ENCODE assay signal across 1 cellular context in the genomic region with DNA sequence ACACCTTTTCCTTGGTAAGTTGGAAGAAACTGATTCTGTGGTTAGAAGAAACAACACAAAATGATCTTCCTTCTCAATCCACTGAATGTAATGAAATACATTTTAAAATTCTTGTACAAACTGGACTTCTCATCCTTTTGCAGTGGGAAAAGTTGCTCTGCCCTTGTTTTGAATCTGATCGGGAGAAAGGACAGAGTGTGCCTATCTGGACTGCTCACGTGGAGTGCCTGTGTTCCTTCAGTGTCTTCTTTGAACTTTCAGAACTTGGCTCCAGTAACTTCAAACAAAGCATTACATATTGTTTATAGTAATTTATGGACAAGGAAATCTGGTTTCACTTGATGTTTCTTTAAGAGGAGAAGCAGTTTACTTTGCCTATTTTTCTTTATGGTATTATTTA.
TF ChIP-seq lines count a peak whose summit lies in the region.

No MANE protein-coding gene starts in this region.

TF ChIP-seq in HepG2, 621 proteins besides CTCF, POLR2A, EP300 and RAD21:
- TF ChIP-seq ZNF7 (CRISPR knock-in tag; IDR thresholded peaks at IDR 0.05) (no peak), ZNF543 (CRISPR knock-in tag; IDR thresholded peaks at IDR 0.05) (no peak), ZNF879 (CRISPR knock-in tag; IDR thresholded peaks at IDR 0.05) (no peak), HNF4A (CRISPR knock-in tag; IDR thresholded peaks at IDR 0.05) (0 out of 2 replicates have a peak, but pooled peaks have one; percentile 14), IRF2 (CRISPR knock-in tag; IDR thresholded peaks at IDR 0.05) (no peak), SOX13 (IDR thresholded peaks at IDR 0.05) (no peak), SOX13 (CRISPR knock-in tag; conservative IDR thresholded peaks at IDR 0.05 in 1 of 2, IDR thresholded peaks at IDR 0.05 in 1 of 2) (peak in 1 of 2 experiments; percentile 33; a peak in 1 of 4 replicates), MED1 (CRISPR knock-in tag; IDR thresholded peaks at IDR 0.05) (0 out of 2 replicates have a peak, but pooled peaks have one; percentile 25)
